Comparison of ENCODE assay signal across 13 cellular contexts in the genomic region with DNA sequence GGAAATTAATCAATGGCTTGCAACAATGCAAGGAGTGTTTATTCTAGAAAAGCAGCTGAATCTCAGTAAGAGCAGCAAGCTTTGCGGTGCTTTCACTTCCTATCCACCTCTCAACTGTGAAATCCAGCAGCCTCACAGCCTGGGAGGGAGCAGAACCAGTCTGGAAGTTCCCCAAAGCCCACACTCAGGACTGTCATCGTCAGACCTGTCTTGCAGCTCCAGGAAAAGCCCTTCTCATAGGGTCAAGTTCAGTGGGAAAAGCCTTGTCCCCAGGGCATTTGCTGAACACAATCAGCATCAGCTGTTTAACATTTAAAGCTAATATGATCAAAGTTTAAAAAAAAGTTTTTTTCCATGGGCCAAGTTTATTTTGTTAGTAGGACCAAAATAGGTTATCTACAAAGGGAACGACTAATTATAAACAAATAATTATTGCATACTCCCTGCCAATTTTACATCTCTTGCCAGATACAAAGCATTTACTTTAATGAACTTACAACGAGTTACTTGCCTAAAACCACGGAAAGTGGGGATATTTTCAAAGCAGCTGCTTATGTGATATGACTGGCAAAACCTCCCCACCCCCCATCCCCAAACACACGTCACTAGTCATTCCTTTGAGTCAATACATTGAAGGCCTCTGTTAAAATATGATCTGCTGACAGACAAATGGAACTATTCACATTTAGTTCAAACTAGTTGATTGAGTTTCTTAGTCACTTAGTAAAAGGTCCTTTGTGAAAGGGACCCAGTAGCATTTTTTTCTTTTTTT. TPM values are rescaled to one million over a fixed set of nuclear protein-coding genes. Genes with fewer than 3 reads are reported as not detected.
DNase-seq lines count a peak whose midpoint lies in the region; ATAC-seq and TF ChIP-seq lines count a peak whose summit lies in the region.
"Had no signal": no experiment of that assay in that cellular context is flagged by ENCODE, and none has a peak within 500 bp of the region (broad histone marks: within the 10 kb centered on the region; RNA-seq: fewer than 3 reads in every experiment).

No MANE protein-coding gene starts in this region.

- ATAC-seq in GM21526 (IDR thresholded peaks at IDR 0.05; ENCODE audit: low FRiP score, unreplicated experiment) (peak; percentile 80), HG03354 (IDR thresholded peaks at IDR 0.05; ENCODE audit: poor library complexity, severe bottlenecking, unreplicated experiment) (peak; percentile 73)

- POLR2A ChIA-PET in GM10248 (lab: Yijun Ruan, JAX) = no interaction called here
- POLR2A ChIA-PET in activated CD4-positive, alpha-beta memory T cell treated with anti-CD3 and anti-CD28 coated beads, Interleukin-2, amount 10 ng/mL, durations not matched to agents 7 days and 5 days (lab: Charles Lee) = interaction anchor here (1.1 kb wide), 1 partner anchor 15 kb away, joined by 3 read pairs; no protein-coding TSS in a partner anchor

- no peaks in the 10 kb centered on the region for H3K36me3 Mint-ChIP-seq in T-helper 2 cell treated with Interferon-gamma antibody and Interleukin-4, amounts not matched to agents 5 μg/mL and 100 μg/mL, for 36 hours (ENCODE audit: low read depth)
- no peaks in the 10 kb centered on the region for H3K36me3 Mint-ChIP-seq in activated CD4-positive, alpha-beta memory T cell treated with anti-CD3 and anti-CD28 coated beads, Interleukin-2, amount 10 ng/mL, durations not matched to agents 7 days and 5 days (ENCODE audit: low read depth)

- peaks cover 2% of the 10 kb centered on the region for H3K4me1 Mint-ChIP-seq in T-helper 2 cell treated with Interferon-gamma antibody and Interleukin-4, amounts not matched to agents 5 μg/mL and 100 μg/mL, for 36 hours (ENCODE audit: low read depth)
- H3K4me1 Mint-ChIP-seq in activated CD4-positive, alpha-beta memory T cell treated with anti-CD3 and anti-CD28 coated beads, Interleukin-2, amount 10 ng/mL, durations not matched to agents 7 days and 5 days = no peaks in the 10 kb centered on the region

- H3K9me3 Mint-ChIP-seq in T-helper 2 cell treated with Interferon-gamma antibody and Interleukin-4, amounts not matched to agents 5 μg/mL and 100 μg/mL, for 36 hours = peaks cover 4% of the 10 kb centered on the region
- H3K9me3 Mint-ChIP-seq in activated CD4-positive, alpha-beta memory T cell treated with anti-CD3 and anti-CD28 coated beads, Interleukin-2, amount 10 ng/mL, durations not matched to agents 7 days and 5 days = no peaks in the 10 kb centered on the region

- H3K27me3 Mint-ChIP-seq in T-helper 2 cell treated with Interferon-gamma antibody and Interleukin-4, amounts not matched to agents 5 μg/mL and 100 μg/mL, for 36 hours (ENCODE audit: low read depth) = peaks cover 36% of the 10 kb centered on the region
- H3K27me3 Mint-ChIP-seq in activated CD4-positive, alpha-beta memory T cell treated with anti-CD3 and anti-CD28 coated beads, Interleukin-2, amount 10 ng/mL, durations not matched to agents 7 days and 5 days = peaks cover 34% of the 10 kb centered on the region

- no peak overlapping the region for H3K4me3 Mint-ChIP-seq in T-helper 2 cell treated with Interferon-gamma antibody and Interleukin-4, amounts not matched to agents 5 μg/mL and 100 μg/mL, for 36 hours
- H3K4me3 Mint-ChIP-seq in activated CD4-positive, alpha-beta memory T cell treated with anti-CD3 and anti-CD28 coated beads, Interleukin-2, amount 10 ng/mL, durations not matched to agents 7 days and 5 days = no peak overlapping the region
- H3K4me3 Mint-ChIP-seq: brain had no signal

- DNase-seq in GM10248 (ENCODE audit: extremely low spot score) = peak; percentile 26
- peak; percentile 81 for DNase-seq in epithelial cell of esophagus (ENCODE audit: low read depth)
- no peak for DNase-seq in T-helper 2 cell treated with Interferon-gamma antibody and Interleukin-4, amounts not matched to agents 5 μg/mL and 100 μg/mL, for 36 hours (ENCODE audit: low spot score)
- no peak for DNase-seq in mesenteric fat pad (ENCODE audit: low spot score)
- no peak for DNase-seq in activated CD4-positive, alpha-beta memory T cell treated with anti-CD3 and anti-CD28 coated beads, Interleukin-2, amount 10 ng/mL, durations not matched to agents 7 days and 5 days
- DNase-seq in NCI-H2081 (lab: John Stamatoyannopoulos, UW) = no peak
- DNase-seq: activated CD4-positive, CD25-positive, alpha-beta regulatory T cell; NCI-H2171; right cardiac atrium; stimulated activated naive CD4-positive, alpha-beta T cell treated with Interleukin-2 at 50 U/mL for 16 hours had no signal

- TF ChIP-seq CTCF in GM10248 (IDR thresholded peaks at IDR 0.05; ENCODE audit: control extremely low read depth, extremely low read depth, low read depth, missing control alignments) (no peak), epithelial cell of esophagus (IDR thresholded peaks at IDR 0.05; ENCODE audit: insufficient read depth, low read depth, low read length, missing control alignments) (no peak)

- H3K4me3 ChIP-seq in epithelial cell of esophagus (ENCODE audit: low read length) = no peak overlapping the region

- CTCF ChIA-PET in GM10248 (lab: Yijun Ruan, JAX) = interaction anchor here (1.0 to 3.1 kb wide), 6 partner anchors 10 to 39 kb away, joined by 3 to 14 read pairs (median 4); no protein-coding TSS in a partner anchor
- CTCF ChIA-PET in activated CD4-positive, alpha-beta memory T cell treated with anti-CD3 and anti-CD28 coated beads, Interleukin-2, amount 10 ng/mL, durations not matched to agents 7 days and 5 days (lab: Charles Lee) = interaction anchor here (0.6 kb wide), 1 partner anchor 235 kb away, joined by 5 read pairs; no protein-coding TSS in a partner anchor

- H3K27ac Mint-ChIP-seq in T-helper 2 cell treated with Interferon-gamma antibody and Interleukin-4, amounts not matched to agents 5 μg/mL and 100 μg/mL, for 36 hours = no peak overlapping the region
- H3K27ac Mint-ChIP-seq in activated CD4-positive, alpha-beta memory T cell treated with anti-CD3 and anti-CD28 coated beads, Interleukin-2, amount 10 ng/mL, durations not matched to agents 7 days and 5 days = no peak overlapping the region

RNA-seq across cellular contexts. Expression of gene PARD6G, which starts 36.8 kb away (rescaled TPM):
- 3.6 TPM for total RNA-seq in mesenteric fat pad
- total RNA-seq in activated CD4-positive, alpha-beta memory T cell treated with anti-CD3 and anti-CD28 coated beads, Interleukin-2, amount 10 ng/mL, durations not matched to agents 7 days and 5 days = under 1 TPM; 0.20 to 0.33 TPM

Comparison
In these comparisons a context has a peak if more than half of its experiments do, and no peak if none do; other contexts are left out.
1. DNase-seq: peak in GM10248 (single experiment) and epithelial cell of esophagus (single experiment); none in T-helper 2 cell treated with Interferon-gamma antibody and Interleukin-4, amounts not matched to agents 5 μg/mL and 100 μg/mL, for 36 hours (single experiment), mesenteric fat pad (single experiment), activated CD4-positive, alpha-beta memory T cell treated with anti-CD3 and anti-CD28 coated beads, Interleukin-2, amount 10 ng/mL, durations not matched to agents 7 days and 5 days (single experiment) and NCI-H2081 (0 of 2).